1 cellular context compared by ENCODE assay signal in the genomic region with DNA sequence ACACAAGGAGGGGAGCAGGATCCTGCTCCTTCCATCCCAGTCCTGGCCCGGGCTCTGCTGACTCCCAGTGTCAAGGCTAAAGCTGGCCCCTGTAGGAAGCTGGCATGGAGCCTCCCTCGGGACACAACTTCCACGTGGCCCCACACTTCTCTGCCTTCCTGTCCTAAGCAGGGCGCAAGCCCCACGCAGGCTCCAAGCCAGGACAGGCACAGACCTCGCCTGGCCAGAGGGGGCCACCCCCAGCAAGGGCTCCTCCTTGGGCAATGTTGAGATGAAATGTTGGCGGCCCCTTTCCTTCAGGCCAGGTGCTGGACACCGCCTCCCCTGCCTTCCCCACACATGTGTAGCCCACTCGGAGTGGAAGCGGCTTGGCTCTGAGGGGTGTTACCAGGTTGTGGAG.
TF ChIP-seq lines count a peak whose summit lies in the region.

No MANE protein-coding gene starts in this region.

TF ChIP-seq in GM23338, 12 proteins besides CTCF, POLR2A, EP300 and RAD21 (continued from another document):
- TF ChIP-seq, protein P1, sequence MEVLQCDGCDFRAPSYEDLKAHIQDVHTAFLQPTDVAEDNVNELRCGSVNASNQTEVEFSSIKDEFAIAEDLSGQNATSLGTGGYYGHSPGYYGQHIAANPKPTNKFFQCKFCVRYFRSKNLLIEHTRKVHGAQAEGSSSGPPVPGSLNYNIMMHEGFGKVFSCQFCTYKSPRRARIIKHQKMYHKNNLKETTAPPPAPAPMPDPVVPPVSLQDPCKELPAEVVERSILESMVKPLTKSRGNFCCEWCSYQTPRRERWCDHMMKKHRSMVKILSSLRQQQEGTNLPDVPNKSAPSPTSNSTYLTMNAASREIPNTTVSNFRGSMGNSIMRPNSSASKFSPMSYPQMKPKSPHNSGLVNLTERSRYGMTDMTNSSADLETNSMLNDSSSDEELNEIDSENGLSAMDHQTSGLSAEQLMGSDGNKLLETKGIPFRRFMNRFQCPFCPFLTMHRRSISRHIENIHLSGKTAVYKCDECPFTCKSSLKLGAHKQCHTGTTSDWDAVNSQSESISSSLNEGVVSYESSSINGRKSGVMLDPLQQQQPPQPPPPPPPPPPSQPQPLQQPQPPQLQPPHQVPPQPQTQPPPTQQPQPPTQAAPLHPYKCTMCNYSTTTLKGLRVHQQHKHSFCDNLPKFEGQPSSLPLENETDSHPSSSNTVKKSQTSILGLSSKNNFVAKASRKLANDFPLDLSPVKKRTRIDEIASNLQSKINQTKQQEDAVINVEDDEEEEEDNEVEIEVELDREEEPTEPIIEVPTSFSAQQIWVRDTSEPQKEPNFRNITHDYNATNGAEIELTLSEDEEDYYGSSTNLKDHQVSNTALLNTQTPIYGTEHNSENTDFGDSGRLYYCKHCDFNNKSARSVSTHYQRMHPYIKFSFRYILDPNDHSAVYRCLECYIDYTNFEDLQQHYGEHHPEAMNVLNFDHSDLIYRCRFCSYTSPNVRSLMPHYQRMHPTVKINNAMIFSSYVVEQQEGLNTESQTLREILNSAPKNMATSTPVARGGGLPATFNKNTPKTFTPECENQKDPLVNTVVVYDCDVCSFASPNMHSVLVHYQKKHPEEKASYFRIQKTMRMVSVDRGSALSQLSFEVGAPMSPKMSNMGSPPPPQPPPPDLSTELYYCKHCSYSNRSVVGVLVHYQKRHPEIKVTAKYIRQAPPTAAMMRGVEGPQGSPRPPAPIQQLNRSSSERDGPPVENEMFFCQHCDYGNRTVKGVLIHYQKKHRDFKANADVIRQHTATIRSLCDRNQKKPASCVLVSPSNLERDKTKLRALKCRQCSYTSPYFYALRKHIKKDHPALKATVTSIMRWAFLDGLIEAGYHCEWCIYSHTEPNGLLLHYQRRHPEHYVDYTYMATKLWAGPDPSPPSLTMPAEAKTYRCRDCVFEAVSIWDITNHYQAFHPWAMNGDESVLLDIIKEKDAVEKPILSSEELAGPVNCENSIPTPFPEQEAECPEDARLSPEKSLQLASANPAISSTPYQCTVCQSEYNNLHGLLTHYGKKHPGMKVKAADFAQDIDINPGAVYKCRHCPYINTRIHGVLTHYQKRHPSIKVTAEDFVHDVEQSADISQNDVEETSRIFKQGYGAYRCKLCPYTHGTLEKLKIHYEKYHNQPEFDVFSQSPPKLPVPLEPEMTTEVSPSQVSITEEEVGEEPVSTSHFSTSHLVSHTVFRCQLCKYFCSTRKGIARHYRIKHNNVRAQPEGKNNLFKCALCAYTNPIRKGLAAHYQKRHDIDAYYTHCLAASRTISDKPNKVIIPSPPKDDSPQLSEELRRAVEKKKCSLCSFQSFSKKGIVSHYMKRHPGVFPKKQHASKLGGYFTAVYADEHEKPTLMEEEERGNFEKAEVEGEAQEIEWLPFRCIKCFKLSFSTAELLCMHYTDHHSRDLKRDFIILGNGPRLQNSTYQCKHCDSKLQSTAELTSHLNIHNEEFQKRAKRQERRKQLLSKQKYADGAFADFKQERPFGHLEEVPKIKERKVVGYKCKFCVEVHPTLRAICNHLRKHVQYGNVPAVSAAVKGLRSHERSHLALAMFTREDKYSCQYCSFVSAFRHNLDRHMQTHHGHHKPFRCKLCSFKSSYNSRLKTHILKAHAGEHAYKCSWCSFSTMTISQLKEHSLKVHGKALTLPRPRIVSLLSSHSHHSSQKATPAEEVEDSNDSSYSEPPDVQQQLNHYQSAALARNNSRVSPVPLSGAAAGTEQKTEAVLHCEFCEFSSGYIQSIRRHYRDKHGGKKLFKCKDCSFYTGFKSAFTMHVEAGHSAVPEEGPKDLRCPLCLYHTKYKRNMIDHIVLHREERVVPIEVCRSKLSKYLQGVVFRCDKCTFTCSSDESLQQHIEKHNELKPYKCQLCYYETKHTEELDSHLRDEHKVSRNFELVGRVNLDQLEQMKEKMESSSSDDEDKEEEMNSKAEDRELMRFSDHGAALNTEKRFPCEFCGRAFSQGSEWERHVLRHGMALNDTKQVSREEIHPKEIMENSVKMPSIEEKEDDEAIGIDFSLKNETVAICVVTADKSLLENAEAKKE (CRISPR knock-in tag; IDR thresholded peaks at IDR 0.05) = no peak
- no peak for TF ChIP-seq JUNB (IDR thresholded peaks at IDR 0.05; ENCODE audit: unreplicated experiment)
- TF ChIP-seq POLR2AphosphoS5 (IDR thresholded peaks at IDR 0.05; ENCODE audit: low read depth) = no peak
- no peak for TF ChIP-seq STAT1 (IDR thresholded peaks at IDR 0.05; ENCODE audit: unreplicated experiment)
- no peak for TF ChIP-seq ZNF114 (CRISPR knock-in tag; IDR thresholded peaks at IDR 0.05)
- no peak for TF ChIP-seq REST (IDR thresholded peaks at IDR 0.05; ENCODE audit: unreplicated experiment)
